Comparison of ENCODE assay signal across 1 cellular context in genomic region chr2:215107229-215108056, GRCh38.
TF ChIP-seq lines count a peak whose summit lies in the region.

No MANE protein-coding gene starts in this region.

TF ChIP-seq in GM12878, 131 proteins besides CTCF, POLR2A, EP300 and RAD21 (continued from another document):
- TF ChIP-seq ZNF687 (IDR thresholded peaks at IDR 0.05) (no peak), ZNF274 (IDR thresholded peaks at IDR 0.05; ENCODE audit: insufficient read depth, insufficient read length) (no peak), SMAD5 (IDR thresholded peaks at IDR 0.05; ENCODE audit: low read depth) (no peak), TAF1 (IDR thresholded peaks at IDR 0.05; ENCODE audit: borderline replicate concordance, low read depth, low read length) (no peak), RCOR1 (conservative IDR thresholded peaks at IDR 0.05; ENCODE audit: low read depth, low read length) (no peak), IRF5 (IDR thresholded peaks at IDR 0.05; ENCODE audit: borderline replicate concordance) (no peak), CHD1 (IDR thresholded peaks at IDR 0.05; ENCODE audit: low read depth, low read length) (no peak), CBX3 (IDR thresholded peaks at IDR 0.05; ENCODE audit: borderline replicate concordance, low read depth) (no peak), STAT1 (conservative IDR thresholded peaks at IDR 0.05) (no peak), NKRF (conservative IDR thresholded peaks at IDR 0.05) (no peak), RFX5 (IDR thresholded peaks at IDR 0.05; ENCODE audit: low read depth, low read length) (no peak), DPF2 (IDR thresholded peaks at IDR 0.05) (no peak), STAT3 (IDR thresholded peaks at IDR 0.05; ENCODE audit: low read depth, low read length) (no peak), MXI1 (IDR thresholded peaks at IDR 0.05; ENCODE audit: low read depth, low read length) (no peak)
